14 cellular contexts compared by ENCODE assay signal in the genomic region with DNA sequence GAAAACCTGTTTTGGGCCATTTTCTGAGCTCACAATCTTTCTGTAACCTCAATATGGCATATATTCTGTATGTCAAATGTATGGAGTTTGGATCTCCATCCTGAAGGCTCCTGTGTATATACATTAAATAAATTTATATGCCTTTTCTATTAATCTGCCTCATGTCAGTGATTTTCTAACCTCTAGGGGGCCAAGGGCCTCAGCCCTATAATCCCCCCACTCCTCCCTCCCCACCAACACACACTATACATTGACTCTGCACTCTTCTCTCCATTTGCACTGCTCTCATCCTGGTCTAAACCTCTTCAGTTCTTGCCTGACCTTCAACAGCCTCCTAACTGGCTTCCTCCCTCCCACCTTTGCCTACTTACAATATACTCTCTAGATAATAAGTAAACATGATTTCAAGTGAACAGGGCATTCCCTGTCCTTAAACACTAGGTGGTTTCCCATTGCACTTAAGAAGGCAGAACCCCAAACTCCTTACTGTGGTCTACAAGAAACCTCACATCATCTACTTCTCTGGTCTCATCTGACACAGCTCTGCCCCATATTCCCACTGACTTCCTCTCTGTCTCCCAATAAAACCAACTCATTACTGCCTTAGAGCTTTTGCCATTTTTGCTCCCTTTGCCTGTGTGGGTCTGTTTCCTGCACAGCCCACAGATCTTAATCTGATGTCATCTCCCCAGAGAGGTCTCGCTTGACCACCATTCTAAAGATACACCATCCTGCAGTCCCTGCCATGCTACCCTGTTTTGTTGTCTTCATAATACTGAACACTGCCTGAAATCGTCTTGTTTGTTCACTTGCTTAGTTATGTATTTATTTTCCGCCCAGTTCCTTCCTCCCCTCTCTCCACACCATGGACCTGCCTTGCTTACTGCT.
A peak's percentile ranks its signal among the peaks of the same experiment; 100 is the strongest.
DNase-seq lines count a peak whose midpoint lies in the region; ATAC-seq and TF ChIP-seq lines count a peak whose summit lies in the region.
"Had no signal": no experiment of that assay in that cellular context is flagged by ENCODE, and none has a peak within 500 bp of the region (broad histone marks: within the 10 kb centered on the region; RNA-seq: fewer than 3 reads in every experiment).

No MANE protein-coding gene starts in this region.

- no peak overlapping the region for H3K4me3 Mint-ChIP-seq in Calu3 (ENCODE audit: low read depth, unreplicated experiment)
- no peak overlapping the region for H3K4me3 Mint-ChIP-seq in naive thymus-derived CD8-positive, alpha-beta T cell

- H3K27me3 ChIP-seq in hepatocyte: no peaks in the 10 kb centered on the region
- H3K27me3 ChIP-seq: heart right ventricle had no signal

- no peaks in the 10 kb centered on the region for H3K9me3 Mint-ChIP-seq in Calu3 (ENCODE audit: low read depth, unreplicated experiment)
- H3K9me3 Mint-ChIP-seq in naive thymus-derived CD8-positive, alpha-beta T cell: peaks cover 0 to 16% (median 4%) of the 10 kb centered on the region in 9 donors

- intact Hi-C loops in Calu3 (cut with micrococcal nuclease; ENCODE audit: unreplicated experiment): no loop called here

- peaks cover 12% of the 10 kb centered on the region for H3K4me1 Mint-ChIP-seq in Calu3 (ENCODE audit: low read depth, unreplicated experiment)
- H3K4me1 Mint-ChIP-seq in naive thymus-derived CD8-positive, alpha-beta T cell: no peaks in the 10 kb centered on the region

- no peaks in the 10 kb centered on the region for H3K36me3 ChIP-seq in hepatocyte (replicated peaks; ENCODE audit: insufficient read depth, low read depth)

- H3K27ac Mint-ChIP-seq in Calu3 (ENCODE audit: unreplicated experiment): peak overlapping the region; percentile 4
- H3K27ac Mint-ChIP-seq in naive thymus-derived CD8-positive, alpha-beta T cell: no peak overlapping the region

- H2AFZ ChIP-seq in hepatocyte: no peak overlapping the region

- H3K79me2 ChIP-seq in hepatocyte: no peaks in the 10 kb centered on the region

- no TSS peak for BruUV-seq in Calu3 (replicated peaks; lab: Mats Ljungman, UMichigan)

- H3K36me3 Mint-ChIP-seq in Calu3 (ENCODE audit: insufficient read depth, unreplicated experiment): no peaks in the 10 kb centered on the region
- peaks cover 0 to 5% (median 2%) of the 10 kb centered on the region in 3 donors for H3K36me3 Mint-ChIP-seq in naive thymus-derived CD8-positive, alpha-beta T cell

- no peaks in the 10 kb centered on the region for H3K9me2 ChIP-seq in hepatocyte (replicated peaks; ENCODE audit: insufficient read depth)

- no peaks in the 10 kb centered on the region for H3K4me1 ChIP-seq in hepatocyte (ENCODE audit: insufficient read depth)
- H3K4me1 ChIP-seq: heart right ventricle had no signal

- TF ChIP-seq CTCF in Calu3 (IDR thresholded peaks at IDR 0.05; ENCODE audit: unreplicated experiment) (no peak), hepatocyte (IDR thresholded peaks at IDR 0.05; ENCODE audit: poor library complexity) (no peak)

- H4K20me1 ChIP-seq in hepatocyte (ENCODE audit: insufficient read depth, poor library complexity, severe bottlenecking): no peaks in the 10 kb centered on the region

- POLR2A ChIA-PET in naive thymus-derived CD8-positive, alpha-beta T cell (lab: Charles Lee): no interaction called here

- ATAC-seq in GM19372 (IDR thresholded peaks at IDR 0.05; ENCODE audit: low read depth, unreplicated experiment): peak; percentile 60
- peak; percentile 79 for ATAC-seq in HG02798 (IDR thresholded peaks at IDR 0.05; ENCODE audit: poor library complexity, unreplicated experiment)
- ATAC-seq in HG03571 (IDR thresholded peaks at IDR 0.05; ENCODE audit: unreplicated experiment): peak; percentile 86
- no peak for ATAC-seq in naive thymus-derived CD8-positive, alpha-beta T cell
- ATAC-seq: heart right ventricle had no signal

- DNase-seq in Calu3: no peak
- DNase-seq in stimulated activated CD4-positive, alpha-beta T cell treated with anti-CD3 and anti-CD28 coated beads, Interleukin-4, amount 100 ng/mL, for 1 hour: no peak
- no peak for DNase-seq in hepatocyte (ENCODE audit: low spot score)
- no peak for DNase-seq in globus pallidus (ENCODE audit: low spot score)
- DNase-seq in naive thymus-derived CD8-positive, alpha-beta T cell: no peak
- DNase-seq: amygdala; effector memory CD4-positive, alpha-beta T cell; heart right ventricle; NCI-H187 treated with DMSO at 0.1 percent for 48 hours; stimulated activated CD4-positive, alpha-beta T cell treated with anti-CD3 and anti-CD28 coated beads, Interleukin-1b, Interleukin-23, amount 100 ng/mL, for 48 hours; T1000 had no signal

- 91% methylated on average over 3 of the region's 3 CpGs for WGBS in hepatocyte (ENCODE audit: low lambda C conversion rate, missing lambda C conversion rate)

- H3K4me3 ChIP-seq in hepatocyte: no peak overlapping the region
- H3K4me3 ChIP-seq: heart right ventricle had no signal

- H3K9me3 ChIP-seq in hepatocyte (ENCODE audit: low read depth): no peaks in the 10 kb centered on the region

- CTCF ChIA-PET in Calu3 (lab: Charles Lee): interaction anchor here (0.6 to 0.7 kb wide), 2 partner anchors 14 to 23 kb away, joined by 3 read pairs; no protein-coding TSS in a partner anchor

- H3K27ac ChIP-seq in hepatocyte: no peak overlapping the region
- H3K27ac ChIP-seq: heart right ventricle had no signal

- H3K27me3 Mint-ChIP-seq in Calu3 (ENCODE audit: unreplicated experiment): no peaks in the 10 kb centered on the region
- peaks cover 4 to 31% (median 13%) of the 10 kb centered on the region in 5 donors for H3K27me3 Mint-ChIP-seq in naive thymus-derived CD8-positive, alpha-beta T cell

- H3K4me2 ChIP-seq in hepatocyte: no peak overlapping the region

Comparison
In these comparisons a context has a peak if more than half of its experiments do, and no peak if none do; other contexts are left out.
1. ATAC-seq: peak in GM19372 (single experiment), HG02798 (single experiment) and HG03571 (single experiment); none in naive thymus-derived CD8-positive, alpha-beta T cell (0 of 2).